Comparison of ENCODE assay signal across 24 cellular contexts in the genomic region with DNA sequence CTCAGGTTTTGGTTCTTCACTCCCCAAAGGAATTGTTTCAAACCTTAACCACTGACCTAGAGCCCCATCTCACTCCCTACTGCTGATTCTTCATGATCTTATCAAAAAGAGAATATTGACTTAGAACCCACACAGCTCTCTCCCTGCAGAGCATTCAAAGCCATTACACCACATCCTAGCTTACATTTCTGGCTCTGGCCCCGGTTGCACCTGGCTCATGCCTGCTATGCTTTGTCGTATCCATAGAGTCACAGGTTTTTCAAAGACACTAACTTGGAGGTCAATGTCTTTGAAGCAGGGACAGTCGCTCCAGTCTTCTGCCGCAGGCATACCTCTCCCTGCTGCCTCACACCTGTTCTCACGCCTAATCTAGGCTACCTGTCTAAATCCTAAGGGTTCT. TPM values are rescaled to one million over a fixed set of nuclear protein-coding genes. Genes with fewer than 3 reads are reported as not detected.
"Had no signal": no experiment of that assay in that cellular context is flagged by ENCODE, and none has a peak within 500 bp of the region (broad histone marks: within the 10 kb centered on the region; RNA-seq: fewer than 3 reads in every experiment).

No MANE protein-coding gene starts in this region.

- H3K27ac ChIP-seq: ascending aorta, cardiac muscle cell, VCaP had no signal

- H3K9me3 ChIP-seq: ascending aorta had no signal

- H3K36me3 ChIP-seq: cardiac muscle cell had no signal

- H3K27me3 ChIP-seq: ascending aorta, cardiac muscle cell had no signal

- DNase-seq: activated CD4-positive, alpha-beta memory T cell treated with anti-CD3 and anti-CD28 coated beads, Interleukin-2, amount 10 ng/mL, durations not matched to agents 7 days and 5 days; activated CD4-positive, alpha-beta T cell treated with anti-CD3 and anti-CD28 coated beads for 1 hour; activated CD4-positive, alpha-beta T cell treated with anti-CD3 and anti-CD28 coated beads for 36 hours; activated CD4-positive, alpha-beta T cell treated with anti-CD3 and anti-CD28 coated beads for 48 hours; activated CD4-positive, alpha-beta T cell treated with anti-CD3 and anti-CD28 coated beads, Interleukin-2, amount 10 ng/mL, durations not matched to agents 7 days and 5 days; activated CD4-positive, alpha-beta T cell treated with anti-CD3 and anti-CD28 coated beads, Interleukin-2, amount 50 U/mL, for 48 hours; activated CD4-positive, CD25-positive, alpha-beta regulatory T cell; activated CD8-positive, alpha-beta memory T cell treated with anti-CD3 and anti-CD28 coated beads, Interleukin-2, amount 50 U/mL, for 48 hours; activated effector memory CD4-positive, alpha-beta T cell treated with Interleukin-2 at 50 U/mL for 16 hours; activated gamma-delta T cell; activated naive CD4-positive, alpha-beta T cell treated with anti-CD3 and anti-CD28 coated beads, Interleukin-2, amount 10 ng/mL, durations not matched to agents 7 days and 5 days; activated naive CD4-positive, alpha-beta T cell treated with Interleukin-2 at 50 U/mL for 16 hours; activated T-cell treated with anti-CD3 and anti-CD28 coated beads, Interleukin-2, amount 50 U/mL, for 24 hours; activated T-cell treated with anti-CD3 and anti-CD28 coated beads, Interleukin-2, amount 50 U/mL, for 48 hours; amygdala; anterior cingulate cortex; caudate nucleus; cerebellar nuclear complex; T-helper 1 cell; T-helper 2 cell; T-helper 9 cell had no signal

- H3K4me3 ChIP-seq: ascending aorta, cardiac muscle cell had no signal

- H3K4me1 ChIP-seq: ascending aorta had no signal

RNA-seq across cellular contexts. Expression of gene FGFBP2, which starts 42.7 kb away (rescaled TPM):
- polyA plus RNA-seq: cardiac muscle cell had no signal
